ENCODE assay signal across 8 cellular contexts in genomic region chr6:132512342-132512637, GRCh38. TPM values are rescaled to one million over a fixed set of nuclear protein-coding genes. Genes with fewer than 3 reads are reported as not detected.
DNase-seq lines count a peak whose midpoint lies in the region; ATAC-seq and TF ChIP-seq lines count a peak whose summit lies in the region.

No MANE protein-coding gene starts in this region.

- no peak for ATAC-seq in HG02884 (IDR thresholded peaks at IDR 0.05; ENCODE audit: unreplicated experiment)
- no peak for ATAC-seq in HG02885 (IDR thresholded peaks at IDR 0.05; ENCODE audit: poor library complexity, unreplicated experiment)
- no peak for ATAC-seq in HG03520 (IDR thresholded peaks at IDR 0.05; ENCODE audit: unreplicated experiment)

- intact Hi-C loops in esophagus squamous epithelium (cut with DNase I): no loop called here
- intact Hi-C loops in prostate gland (cut with DNase I): no loop called here

- DNase-seq in GM12864 (ENCODE audit: low read depth): no peak
- DNase-seq in SJCRH30: no peak
- no peak for DNase-seq in esophagus squamous epithelium (lab: John Stamatoyannopoulos, UW)
- DNase-seq in prostate gland (ENCODE audit: low spot score): no peak
- DNase-seq in HCEC 1CT: no peak

- TF ChIP-seq POLR2A in esophagus squamous epithelium (IDR thresholded peaks at IDR 0.05): no peak
- TF ChIP-seq POLR2A in prostate gland (IDR thresholded peaks at IDR 0.05): no peak

- TF ChIP-seq CTCF in GM12864 (IDR thresholded peaks at IDR 0.05; ENCODE audit: low read depth, low read length, missing control alignments): no peak
- no peak for TF ChIP-seq CTCF in esophagus squamous epithelium (IDR thresholded peaks at IDR 0.05)
- TF ChIP-seq CTCF in prostate gland (IDR thresholded peaks at IDR 0.05): no peak

- 0 to 1% methylated on average over 7 of the region's 7 CpGs for WGBS in esophagus squamous epithelium, 2 donors
- WGBS in prostate gland: under 1% methylated on average over 7 of the region's 7 CpGs

- H3K9me3 ChIP-seq in SJCRH30 (replicated peaks) (no peaks in the 10 kb centered on the region), esophagus squamous epithelium (no peaks in the 10 kb centered on the region), prostate gland (no peaks in the 10 kb centered on the region)

- H3K27ac ChIP-seq in SJCRH30 (peak overlapping the region; percentile 45), esophagus squamous epithelium (peak overlapping the region; percentile 85 to 96 (median 94)), prostate gland (peak overlapping the region; percentile 75 to 78)

- no peaks in the 10 kb centered on the region for H3K27me3 ChIP-seq in SJCRH30
- no peaks in the 10 kb centered on the region for H3K27me3 ChIP-seq in esophagus squamous epithelium
- no peaks in the 10 kb centered on the region for H3K27me3 ChIP-seq in prostate gland (replicated peaks; ENCODE audit: insufficient read depth)

- H3K4me3 ChIP-seq in GM12864 (ENCODE audit: low read depth, low read length) (peak overlapping the region; percentile 96), SJCRH30 (peak overlapping the region; percentile 100), esophagus squamous epithelium (peak overlapping the region; percentile 78 to 96 (median 90)), prostate gland (peak overlapping the region; percentile 77 to 89)

- H3K36me3 ChIP-seq in SJCRH30 (no peaks in the 10 kb centered on the region), esophagus squamous epithelium (peaks cover 0 to 8% (median 0%) of the 10 kb centered on the region in 3 donors), prostate gland (no peaks in the 10 kb centered on the region)

- H3K4me1 ChIP-seq in SJCRH30 (no peaks in the 10 kb centered on the region), esophagus squamous epithelium (peaks cover 8 to 43% (median 16%) of the 10 kb centered on the region in 3 donors), prostate gland (replicated peaks) (no peaks in the 10 kb centered on the region)

RNA-seq across cellular contexts. Expression of gene STX7, which starts 0.6 kb away (rescaled TPM):
- total RNA-seq in SJCRH30 (2014; rRNA removed; shearing (Covaris generic)): 17.3 and 18.6 TPM in 2 replicates
- total RNA-seq in esophagus squamous epithelium (10 to 100 TPM; 23.7 to 34.1 (median 26.8) TPM), prostate gland (10 to 100 TPM; 17.6 to 27.1 TPM)

RNA-seq across cellular contexts. Expression of gene TAAR9, which starts 25.8 kb away (rescaled TPM):
- not detected in 2 replicates for total RNA-seq in SJCRH30 (2014; rRNA removed; shearing (Covaris generic))
- total RNA-seq in esophagus squamous epithelium: not detected
- not detected for total RNA-seq in prostate gland

RNA-seq across cellular contexts. Expression of gene TAAR8, which starts 40.2 kb away (rescaled TPM):
- not detected in 2 replicates for total RNA-seq in SJCRH30 (2014; rRNA removed; shearing (Covaris generic))
- total RNA-seq in esophagus squamous epithelium (not detected), prostate gland (not detected)

RNA-seq across cellular contexts. Expression of gene TAAR6, which starts 57.8 kb away (rescaled TPM):
- total RNA-seq in SJCRH30 (2014; rRNA removed; shearing (Covaris generic)): not detected in 2 replicates
- total RNA-seq in esophagus squamous epithelium (not detected), prostate gland (not detected)
